ENCODE assay signal across 8 cellular contexts in genomic region chr1:169484683-169485426, GRCh38. TPM values are rescaled to one million over a fixed set of nuclear protein-coding genes. Genes with fewer than 3 reads are reported as not detected.
A peak's percentile ranks its signal among the peaks of the same experiment; 100 is the strongest.
DNase-seq lines count a peak whose midpoint lies in the region; ATAC-seq lines count a peak whose summit lies in the region.

No MANE protein-coding gene starts in this region.

- peaks cover 43% of the 10 kb centered on the region for H3K4me1 ChIP-seq in ES-I3 (ENCODE audit: insufficient read depth, low read length)

- H3K27me3 Mint-ChIP-seq in T-helper 17 cell: peaks cover 15% of the 10 kb centered on the region

- ATAC-seq in GM21737 (IDR thresholded peaks at IDR 0.05; ENCODE audit: unreplicated experiment): peak; percentile 21
- ATAC-seq in T-helper 17 cell: peak; percentile 24
- no peak for ATAC-seq in HG03108 (IDR thresholded peaks at IDR 0.05; ENCODE audit: unreplicated experiment)

- peak overlapping the region; percentile 51 for H3K27ac ChIP-seq in KOPT-K1 (ENCODE audit: low read depth, low read length, poor library complexity, severe bottlenecking)

- H3K4me3 Mint-ChIP-seq in T-helper 17 cell: peak overlapping the region; percentile 98

- H3K9ac ChIP-seq in ES-I3 (ENCODE audit: low read depth, low read length): peak overlapping the region; percentile 71

- H3K4me1 Mint-ChIP-seq in T-helper 17 cell: peaks cover 31% of the 10 kb centered on the region

- H3K36me3 Mint-ChIP-seq in T-helper 17 cell (ENCODE audit: low read depth): peaks cover 4% of the 10 kb centered on the region

- H3K9me3 ChIP-seq in ES-I3 (ENCODE audit: control insufficient read depth, insufficient read depth, low read length) (no peaks in the 10 kb centered on the region), KOPT-K1 (ENCODE audit: insufficient read depth, low read length, poor library complexity, severe bottlenecking) (no peaks in the 10 kb centered on the region), T-helper 17 cell (ENCODE audit: control insufficient read depth, low read length, poor library complexity, severe bottlenecking) (no peaks in the 10 kb centered on the region)

- DNase-seq in T-helper 17 cell (no peak), cerebellar cortex (ENCODE audit: low spot score) (peak; percentile 54), kidney glomerular epithelial cell (lab: John Stamatoyannopoulos, UW) (peak; percentile 30)
- DNase-seq in stimulated activated CD4-positive, alpha-beta T cell treated with anti-CD3 and anti-CD28 coated beads, Interleukin-1b, Interleukin-23, amount 100 ng/mL, for 48 hours: peak; percentile 21

- H3K36me3 ChIP-seq in ES-I3 (ENCODE audit: insufficient read depth, low read length) (no peaks in the 10 kb centered on the region; the same call in 1 of the 2 replicates), KOPT-K1 (ENCODE audit: insufficient read depth, low read length) (no peaks in the 10 kb centered on the region)

- peak overlapping the region; percentile 91 for H3K27ac Mint-ChIP-seq in T-helper 17 cell

RNA-seq across cellular contexts. Expression of gene SLC19A2, which starts 0.9 kb away (rescaled TPM):
- total RNA-seq in T-helper 17 cell: 1 to 10 TPM; 2.5 to 2.9 TPM

RNA-seq across cellular contexts. Expression of gene CCDC181, which starts 57.6 kb away (rescaled TPM):
- not detected for total RNA-seq in T-helper 17 cell

Comparison
In these comparisons a context has a peak if more than half of its experiments do, and no peak if none do; other contexts are left out.
1. DNase-seq: peak in cerebellar cortex (single experiment), kidney glomerular epithelial cell (single experiment) and stimulated activated CD4-positive, alpha-beta T cell treated with anti-CD3 and anti-CD28 coated beads, Interleukin-1b, Interleukin-23, amount 100 ng/mL, for 48 hours (single experiment); none in T-helper 17 cell (0 of 3).